ENCODE assay signal across 8 cellular contexts in the genomic region with DNA sequence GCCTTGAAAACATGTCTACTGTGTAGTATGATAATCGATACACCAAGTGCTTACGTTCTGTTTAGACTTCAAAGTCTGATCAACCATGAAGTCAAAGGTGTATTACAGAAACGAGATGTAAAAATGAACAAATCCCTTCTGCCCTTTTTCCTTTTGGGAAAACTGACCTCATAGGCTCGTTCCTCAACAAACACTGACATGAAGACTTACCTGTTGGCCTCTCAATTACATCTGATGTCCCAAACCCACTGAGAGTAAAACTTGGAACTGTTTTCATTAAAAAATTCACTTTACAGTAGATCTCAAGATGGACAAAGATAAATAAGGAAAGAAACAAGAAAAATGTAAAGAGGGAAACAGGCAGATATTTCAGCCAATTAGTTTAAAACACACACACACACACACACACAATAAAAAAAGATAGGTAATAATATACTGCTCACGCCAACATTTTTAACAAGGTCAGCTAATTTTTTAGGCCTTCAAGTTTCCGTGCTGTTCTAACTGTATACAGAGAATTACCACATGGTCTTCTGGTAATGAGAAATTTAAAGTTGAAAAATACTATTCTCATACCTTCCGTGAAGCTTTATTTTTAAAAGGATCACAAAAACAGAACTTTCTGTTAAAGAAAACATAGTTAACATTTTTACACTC. TPM values are rescaled to one million over a fixed set of nuclear protein-coding genes. Genes with fewer than 3 reads are reported as not detected.
A peak's percentile ranks its signal among the peaks of the same experiment; 100 is the strongest.
DNase-seq lines count a peak whose midpoint lies in the region; ATAC-seq and TF ChIP-seq lines count a peak whose summit lies in the region.

No MANE protein-coding gene starts in this region.

- H3K4me3 Mint-ChIP-seq in CD8-positive, alpha-beta memory T cell, result peak overlapping the region; percentile 38 to 93 (median 77)
- peak overlapping the region; percentile 86 to 97 (median 93) for H3K4me3 Mint-ChIP-seq in nephron

- DNase-seq in CD8-positive, alpha-beta memory T cell, result no peak
- DNase-seq in mammary epithelial cell (peak; percentile 16), glomerular visceral epithelial cell (ENCODE audit: extremely low spot score) (no peak), SHP77 treated with DMSO at 0.1 percent for 48 hours (lab: John Stamatoyannopoulos, UW) (no peak)

- H3K4me1 ChIP-seq in CD8-positive, alpha-beta memory T cell (ENCODE audit: insufficient read depth, low read length), result peaks cover 32% of the 10 kb centered on the region
- H3K4me1 ChIP-seq in mammary epithelial cell (ENCODE audit: insufficient read depth, low read length), result peaks cover 19% of the 10 kb centered on the region

- peaks cover 19% of the 10 kb centered on the region for H3K36me3 ChIP-seq in CD8-positive, alpha-beta memory T cell (ENCODE audit: insufficient read depth, low read length)
- H3K36me3 ChIP-seq in KOPT-K1 (ENCODE audit: insufficient read depth, low read length) (peaks cover 60% of the 10 kb centered on the region), mammary epithelial cell (ENCODE audit: insufficient read depth, low read length) (peaks cover 31% of the 10 kb centered on the region)

- peaks cover 3 to 6% of the 10 kb centered on the region in 2 donors for H3K27me3 Mint-ChIP-seq in CD8-positive, alpha-beta memory T cell
- H3K27me3 Mint-ChIP-seq in nephron (ENCODE audit: low read depth), result no peaks in the 10 kb centered on the region

- H3K27ac Mint-ChIP-seq in CD8-positive, alpha-beta memory T cell, result peak overlapping the region in 7 of 8 donors; percentile 26 to 94 (median 83)
- H3K27ac Mint-ChIP-seq in nephron, result peak overlapping the region; percentile 73 to 98 (median 93)

- no peaks in the 10 kb centered on the region for H3K27me3 ChIP-seq in CD8-positive, alpha-beta memory T cell (ENCODE audit: insufficient read depth, low read length, poor library complexity, severe bottlenecking)
- H3K27me3 ChIP-seq in mammary epithelial cell (ENCODE audit: insufficient read depth, low read length), result no peaks in the 10 kb centered on the region

- H3K27ac ChIP-seq in CD8-positive, alpha-beta memory T cell (ENCODE audit: low read depth, low read length), result peak overlapping the region; percentile 94
- H3K27ac ChIP-seq in KOPT-K1 (ENCODE audit: low read depth, low read length, poor library complexity, severe bottlenecking) (peak overlapping the region; percentile 95), mammary epithelial cell (ENCODE audit: insufficient read depth, low read depth, low read length) (peak overlapping the region; percentile 90)

- ATAC-seq in HG03135 (IDR thresholded peaks at IDR 0.05; ENCODE audit: unreplicated experiment) (no peak), GM21576 (IDR thresholded peaks at IDR 0.05; ENCODE audit: unreplicated experiment) (no peak)

- no peak for TF ChIP-seq CTCF in mammary epithelial cell (conservative IDR thresholded peaks at IDR 0.05 in 1 of 2, IDR thresholded peaks at IDR 0.05 in 1 of 2; ENCODE audit: extremely low read depth in 1 of 2, insufficient read depth in 1 of 2, low read depth in 1 of 2, low read length in 2 of 2)
- no peak for TF ChIP-seq CTCF in nephron (IDR thresholded peaks at IDR 0.05; ENCODE audit: unreplicated experiment in 3 of 3)

- no TSS peak for BruUV-seq in mammary epithelial cell (replicated peaks; lab: Mats Ljungman, UMichigan)

- H4K20me1 ChIP-seq in mammary epithelial cell (ENCODE audit: insufficient read depth, low read length), result no peaks in the 10 kb centered on the region

- peak overlapping the region; percentile 29 for H3K4me3 ChIP-seq in CD8-positive, alpha-beta memory T cell (ENCODE audit: low read length)
- peak overlapping the region; percentile 84 to 99 (median 97) for H3K4me3 ChIP-seq in mammary epithelial cell (replicated peaks in 1 of 3; ENCODE audit: insufficient read depth in 1 of 3, low read depth in 2 of 3, low read length in 3 of 3)

- POLR2A ChIA-PET in CD8-positive, alpha-beta memory T cell (lab: Charles Lee), result interaction anchor here (1.3 to 5.2 kb wide), 4 partner anchors 10 to 163 kb away, joined by 4 to 88 read pairs (median 8); a partner anchor contains a TSS

- H3K4me1 Mint-ChIP-seq in CD8-positive, alpha-beta memory T cell, result peaks cover 37 to 49% (median 38%) of the 10 kb centered on the region in 3 donors
- peaks cover 45% of the 10 kb centered on the region for H3K4me1 Mint-ChIP-seq in nephron

- dilution Hi-C loops in mammary epithelial cell (cut with HindIII; ENCODE audit: low sequenced_read_pairs), result loop anchor here (5.0 kb wide), 2 partner anchors 34 to 41 kb away; a partner anchor contains a TSS

- intact Hi-C loops in mammary epithelial cell (cut with micrococcal nuclease), result loop anchor here (5.0 kb wide), 1 partner anchor 84 kb away; no protein-coding TSS in a partner anchor

- H3K36me3 Mint-ChIP-seq in CD8-positive, alpha-beta memory T cell, result peaks cover 5 to 63% (median 16%) of the 10 kb centered on the region in 3 donors
- H3K36me3 Mint-ChIP-seq in nephron (ENCODE audit: low read depth), result peaks cover 55% of the 10 kb centered on the region

- 23% methylated on average over 7 of the region's 7 CpGs for WGBS in mammary epithelial cell (ENCODE audit: low coverage, missing lambda C conversion rate)

- peaks cover 0 to 2% (median 0%) of the 10 kb centered on the region in 5 donors for H3K9me3 Mint-ChIP-seq in CD8-positive, alpha-beta memory T cell
- H3K9me3 Mint-ChIP-seq in nephron, result peaks cover 4% of the 10 kb centered on the region

- CTCF ChIA-PET in CD8-positive, alpha-beta memory T cell (lab: Charles Lee), result interaction anchor here (1.4 to 5.0 kb wide), 3 partner anchors 33 to 43 kb away, joined by 3 to 30 read pairs (median 11); a partner anchor contains a TSS
- CTCF ChIA-PET in mammary epithelial cell (lab: Charles Lee; ENCODE audit: low non-redundant PET), result no interaction called here

- in situ Hi-C loops in mammary epithelial cell (cut with MboI; ENCODE audit: low sequenced_read_pairs in 2 of 2), result no loop called here

- no peak overlapping the region for H2AFZ ChIP-seq in mammary epithelial cell (ENCODE audit: low read depth, low read length)

- no peaks in the 10 kb centered on the region for H3K9me3 ChIP-seq in CD8-positive, alpha-beta memory T cell (ENCODE audit: low read length)
- H3K9me3 ChIP-seq in KOPT-K1 (ENCODE audit: insufficient read depth, low read length, poor library complexity, severe bottlenecking) (no peaks in the 10 kb centered on the region), mammary epithelial cell (replicated peaks; ENCODE audit: insufficient read depth, low read length) (no peaks in the 10 kb centered on the region)

- peaks cover 51% of the 10 kb centered on the region for H3K79me2 ChIP-seq in mammary epithelial cell (ENCODE audit: insufficient read depth, low read length)

- peak overlapping the region; percentile 88 for H3K4me2 ChIP-seq in mammary epithelial cell (ENCODE audit: insufficient read depth, low read depth, low read length)

- H3K9ac ChIP-seq in mammary epithelial cell (ENCODE audit: insufficient read depth, low read length), result peak overlapping the region; percentile 93

RNA-seq across cellular contexts. Expression of a gene that starts 2.1 kb away (rescaled TPM):
- total RNA-seq in CD8-positive, alpha-beta memory T cell, result 100 to 1,000 TPM; 420 to 421 TPM
- 201 TPM for polyA plus RNA-seq in CD8-positive, alpha-beta memory T cell
- total RNA-seq in mammary epithelial cell, result 100 to 1,000 TPM; 118 to 285 TPM
- 124 TPM for polyA plus RNA-seq in mammary epithelial cell
- polyA minus RNA-seq in mammary epithelial cell, result 52.9 TPM

RNA-seq across cellular contexts. Expression of a gene that starts 33.4 kb away (rescaled TPM):
- 10 to 100 TPM; 23.5 to 25.8 TPM for total RNA-seq in CD8-positive, alpha-beta memory T cell
- 37.3 TPM for polyA plus RNA-seq in CD8-positive, alpha-beta memory T cell
- 10 to 100 TPM; 29.2 to 60.0 TPM for total RNA-seq in mammary epithelial cell
- polyA plus RNA-seq in mammary epithelial cell, result 6.5 TPM
- 36.1 TPM for polyA minus RNA-seq in mammary epithelial cell
